1 cellular context compared by ENCODE assay signal in the genomic region with DNA sequence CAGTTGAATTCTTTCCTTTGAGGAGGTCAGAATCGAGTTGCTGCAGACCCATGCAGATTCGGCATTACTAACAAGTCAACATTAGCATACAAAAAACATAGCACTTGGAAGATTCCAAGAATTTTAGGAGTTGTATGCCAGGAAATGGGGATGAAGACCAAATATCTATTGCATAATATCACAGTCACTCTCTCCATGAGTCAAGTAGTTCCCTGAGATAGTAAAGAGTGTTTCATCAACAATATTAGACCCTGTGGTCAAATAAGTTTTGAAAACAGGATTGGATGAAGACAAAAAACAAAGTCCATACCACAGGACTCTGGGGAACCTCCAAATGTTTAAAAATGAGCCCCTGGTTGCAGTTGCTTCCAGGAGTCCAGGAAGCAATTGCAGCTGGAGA.
TF ChIP-seq lines count a peak whose summit lies in the region.

No MANE protein-coding gene starts in this region.

TF ChIP-seq in H1, 55 proteins besides CTCF, POLR2A, EP300 and RAD21 (continued from another document):
- TF ChIP-seq, protein P1, sequence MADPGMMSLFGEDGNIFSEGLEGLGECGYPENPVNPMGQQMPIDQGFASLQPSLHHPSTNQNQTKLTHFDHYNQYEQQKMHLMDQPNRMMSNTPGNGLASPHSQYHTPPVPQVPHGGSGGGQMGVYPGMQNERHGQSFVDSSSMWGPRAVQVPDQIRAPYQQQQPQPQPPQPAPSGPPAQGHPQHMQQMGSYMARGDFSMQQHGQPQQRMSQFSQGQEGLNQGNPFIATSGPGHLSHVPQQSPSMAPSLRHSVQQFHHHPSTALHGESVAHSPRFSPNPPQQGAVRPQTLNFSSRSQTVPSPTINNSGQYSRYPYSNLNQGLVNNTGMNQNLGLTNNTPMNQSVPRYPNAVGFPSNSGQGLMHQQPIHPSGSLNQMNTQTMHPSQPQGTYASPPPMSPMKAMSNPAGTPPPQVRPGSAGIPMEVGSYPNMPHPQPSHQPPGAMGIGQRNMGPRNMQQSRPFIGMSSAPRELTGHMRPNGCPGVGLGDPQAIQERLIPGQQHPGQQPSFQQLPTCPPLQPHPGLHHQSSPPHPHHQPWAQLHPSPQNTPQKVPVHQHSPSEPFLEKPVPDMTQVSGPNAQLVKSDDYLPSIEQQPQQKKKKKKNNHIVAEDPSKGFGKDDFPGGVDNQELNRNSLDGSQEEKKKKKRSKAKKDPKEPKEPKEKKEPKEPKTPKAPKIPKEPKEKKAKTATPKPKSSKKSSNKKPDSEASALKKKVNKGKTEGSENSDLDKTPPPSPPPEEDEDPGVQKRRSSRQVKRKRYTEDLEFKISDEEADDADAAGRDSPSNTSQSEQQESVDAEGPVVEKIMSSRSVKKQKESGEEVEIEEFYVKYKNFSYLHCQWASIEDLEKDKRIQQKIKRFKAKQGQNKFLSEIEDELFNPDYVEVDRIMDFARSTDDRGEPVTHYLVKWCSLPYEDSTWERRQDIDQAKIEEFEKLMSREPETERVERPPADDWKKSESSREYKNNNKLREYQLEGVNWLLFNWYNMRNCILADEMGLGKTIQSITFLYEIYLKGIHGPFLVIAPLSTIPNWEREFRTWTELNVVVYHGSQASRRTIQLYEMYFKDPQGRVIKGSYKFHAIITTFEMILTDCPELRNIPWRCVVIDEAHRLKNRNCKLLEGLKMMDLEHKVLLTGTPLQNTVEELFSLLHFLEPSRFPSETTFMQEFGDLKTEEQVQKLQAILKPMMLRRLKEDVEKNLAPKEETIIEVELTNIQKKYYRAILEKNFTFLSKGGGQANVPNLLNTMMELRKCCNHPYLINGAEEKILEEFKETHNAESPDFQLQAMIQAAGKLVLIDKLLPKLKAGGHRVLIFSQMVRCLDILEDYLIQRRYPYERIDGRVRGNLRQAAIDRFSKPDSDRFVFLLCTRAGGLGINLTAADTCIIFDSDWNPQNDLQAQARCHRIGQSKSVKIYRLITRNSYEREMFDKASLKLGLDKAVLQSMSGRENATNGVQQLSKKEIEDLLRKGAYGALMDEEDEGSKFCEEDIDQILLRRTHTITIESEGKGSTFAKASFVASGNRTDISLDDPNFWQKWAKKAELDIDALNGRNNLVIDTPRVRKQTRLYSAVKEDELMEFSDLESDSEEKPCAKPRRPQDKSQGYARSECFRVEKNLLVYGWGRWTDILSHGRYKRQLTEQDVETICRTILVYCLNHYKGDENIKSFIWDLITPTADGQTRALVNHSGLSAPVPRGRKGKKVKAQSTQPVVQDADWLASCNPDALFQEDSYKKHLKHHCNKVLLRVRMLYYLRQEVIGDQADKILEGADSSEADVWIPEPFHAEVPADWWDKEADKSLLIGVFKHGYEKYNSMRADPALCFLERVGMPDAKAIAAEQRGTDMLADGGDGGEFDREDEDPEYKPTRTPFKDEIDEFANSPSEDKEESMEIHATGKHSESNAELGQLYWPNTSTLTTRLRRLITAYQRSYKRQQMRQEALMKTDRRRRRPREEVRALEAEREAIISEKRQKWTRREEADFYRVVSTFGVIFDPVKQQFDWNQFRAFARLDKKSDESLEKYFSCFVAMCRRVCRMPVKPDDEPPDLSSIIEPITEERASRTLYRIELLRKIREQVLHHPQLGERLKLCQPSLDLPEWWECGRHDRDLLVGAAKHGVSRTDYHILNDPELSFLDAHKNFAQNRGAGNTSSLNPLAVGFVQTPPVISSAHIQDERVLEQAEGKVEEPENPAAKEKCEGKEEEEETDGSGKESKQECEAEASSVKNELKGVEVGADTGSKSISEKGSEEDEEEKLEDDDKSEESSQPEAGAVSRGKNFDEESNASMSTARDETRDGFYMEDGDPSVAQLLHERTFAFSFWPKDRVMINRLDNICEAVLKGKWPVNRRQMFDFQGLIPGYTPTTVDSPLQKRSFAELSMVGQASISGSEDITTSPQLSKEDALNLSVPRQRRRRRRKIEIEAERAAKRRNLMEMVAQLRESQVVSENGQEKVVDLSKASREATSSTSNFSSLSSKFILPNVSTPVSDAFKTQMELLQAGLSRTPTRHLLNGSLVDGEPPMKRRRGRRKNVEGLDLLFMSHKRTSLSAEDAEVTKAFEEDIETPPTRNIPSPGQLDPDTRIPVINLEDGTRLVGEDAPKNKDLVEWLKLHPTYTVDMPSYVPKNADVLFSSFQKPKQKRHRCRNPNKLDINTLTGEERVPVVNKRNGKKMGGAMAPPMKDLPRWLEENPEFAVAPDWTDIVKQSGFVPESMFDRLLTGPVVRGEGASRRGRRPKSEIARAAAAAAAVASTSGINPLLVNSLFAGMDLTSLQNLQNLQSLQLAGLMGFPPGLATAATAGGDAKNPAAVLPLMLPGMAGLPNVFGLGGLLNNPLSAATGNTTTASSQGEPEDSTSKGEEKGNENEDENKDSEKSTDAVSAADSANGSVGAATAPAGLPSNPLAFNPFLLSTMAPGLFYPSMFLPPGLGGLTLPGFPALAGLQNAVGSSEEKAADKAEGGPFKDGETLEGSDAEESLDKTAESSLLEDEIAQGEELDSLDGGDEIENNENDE (IDR thresholded peaks at IDR 0.05; ENCODE audit: insufficient replicate concordance, low read length): no peak
- TF ChIP-seq FOSL1 (IDR thresholded peaks at IDR 0.05; ENCODE audit: insufficient read depth, low read depth, low read length): no peak
- TF ChIP-seq RNF2 (IDR thresholded peaks at IDR 0.05; ENCODE audit: borderline replicate concordance, low read depth, low read length, missing control alignments, poor library complexity, severe bottlenecking): no peak
